7 cellular contexts compared by ENCODE assay signal in genomic region chr1:53206083-53206685, GRCh38. TPM values are rescaled to one million over a fixed set of nuclear protein-coding genes. Genes with fewer than 3 reads are reported as not detected.
DNase-seq lines count a peak whose midpoint lies in the region; TF ChIP-seq lines count a peak whose summit lies in the region.
"Not testable (repeated sequence)": the region's sequence is repeated elsewhere in the genome, so short reads cannot be mapped to it uniquely, and the experiment has no call there.

No MANE protein-coding gene starts in this region.

- H3K4me1 Mint-ChIP-seq in endothelial cell (ENCODE audit: unreplicated experiment), result not testable (repeated sequence)

- H3K4me3 Mint-ChIP-seq in endothelial cell (ENCODE audit: unreplicated experiment), result peak overlapping the region; percentile 66

- H3K9me3 Mint-ChIP-seq in endothelial cell (ENCODE audit: unreplicated experiment), result not testable (repeated sequence)

- H3K79me2 ChIP-seq in Karpas-422 (ENCODE audit: low read length), result peaks cover 18% of the 10 kb centered on the region

- H3K36me3 ChIP-seq in Karpas-422 (ENCODE audit: insufficient read depth, low read length), result peaks cover 87% of the 10 kb centered on the region
- H3K36me3 ChIP-seq in SJCRH30, result peaks cover 68% of the 10 kb centered on the region
- H3K36me3 ChIP-seq in adipocyte (ENCODE audit: control insufficient read depth, insufficient read depth, low read length, severe bottlenecking), result peaks cover 77% of the 10 kb centered on the region

- H3K4me1 ChIP-seq in Karpas-422 (ENCODE audit: low read length); SJCRH30: not testable (repeated sequence)
- H3K4me1 ChIP-seq in adipocyte (ENCODE audit: control insufficient read depth, insufficient read depth, low read length), result peaks cover 41% of the 10 kb centered on the region

- not testable (repeated sequence) for H3K27me3 Mint-ChIP-seq in endothelial cell (ENCODE audit: unreplicated experiment)

- DNase-seq in DMS 273 (lab: John Stamatoyannopoulos, UW; ENCODE audit: unreplicated experiment) (peak; percentile 35), Karpas-422 (peak; percentile 70), NCI-H69 (lab: John Stamatoyannopoulos, UW) (peak; percentile 4), SJCRH30 (peak; percentile 34 to 38)
- DNase-seq in adipocyte (ENCODE audit: low read depth); endothelial cell (ENCODE audit: low spot score): not testable (repeated sequence)
- peak; percentile 19 for DNase-seq in stimulated activated CD8-positive, alpha-beta memory T cell treated with anti-CD3 and anti-CD28 coated beads, Interleukin-4, amount 100 ng/mL, for 48 hours

- H3K27ac Mint-ChIP-seq in endothelial cell (ENCODE audit: unreplicated experiment), result not testable (repeated sequence)

- not testable (repeated sequence) for TF ChIP-seq CTCF in endothelial cell (IDR thresholded peaks at IDR 0.05; ENCODE audit: unreplicated experiment)

- H4K20me1 ChIP-seq in Karpas-422 (ENCODE audit: insufficient read depth, low read depth, low read length), result not testable (repeated sequence)

- not testable (repeated sequence) for H3K9me3 ChIP-seq in Karpas-422 (ENCODE audit: low read length); adipocyte (ENCODE audit: control insufficient read depth, low read length)
- H3K9me3 ChIP-seq in SJCRH30 (replicated peaks), result peaks cover 12% of the 10 kb centered on the region

- H3K4me2 ChIP-seq in Karpas-422 (ENCODE audit: low read depth, low read length, poor library complexity, severe bottlenecking), result not testable (repeated sequence)

- not testable (repeated sequence) for H3K27ac ChIP-seq in Karpas-422 (ENCODE audit: low read length); SJCRH30

- H3K9ac ChIP-seq in Karpas-422 (ENCODE audit: low read length), result not testable (repeated sequence)
- H3K9ac ChIP-seq in adipocyte (ENCODE audit: low read length), result peak overlapping the region; percentile 58

- not testable (repeated sequence) for H2AFZ ChIP-seq in Karpas-422 (ENCODE audit: low read length)

- peaks cover 67% of the 10 kb centered on the region for H3K36me3 Mint-ChIP-seq in endothelial cell (ENCODE audit: low read depth, unreplicated experiment)

- not testable (repeated sequence) for H3K4me3 ChIP-seq in Karpas-422 (ENCODE audit: low read length); SJCRH30; adipocyte (ENCODE audit: low read length)

- not testable (repeated sequence) for H3K9me2 ChIP-seq in Karpas-422 (replicated peaks; ENCODE audit: insufficient read depth, low read length)

- H3K27me3 ChIP-seq in Karpas-422 (ENCODE audit: low read length); SJCRH30; adipocyte (replicated peaks; ENCODE audit: control insufficient read depth, insufficient read depth, low read length): not testable (repeated sequence)

RNA-seq across cellular contexts. Expression of gene CPT2, which starts 9.6 kb away (rescaled TPM):
- 32.3 and 37.3 TPM in 2 replicates for total RNA-seq in Karpas-422 (2014; rRNA removed; shearing (Covaris generic); ENCODE audit: low replicate concordance)
- total RNA-seq in SJCRH30 (2014; rRNA removed; shearing (Covaris generic)), result 19.0 and 20.0 TPM in 2 replicates
- 17.6 TPM for total RNA-seq in endothelial cell (ENCODE audit: unreplicated experiment)

RNA-seq across cellular contexts. Expression of gene CZIB, which starts 14.2 kb away (rescaled TPM):
- total RNA-seq in Karpas-422 (2014; rRNA removed; shearing (Covaris generic); ENCODE audit: low replicate concordance), result 64.2 and 72.7 TPM in 2 replicates
- total RNA-seq in SJCRH30 (2014; rRNA removed; shearing (Covaris generic)), result 58.7 and 65.5 TPM in 2 replicates
- 65.0 TPM for total RNA-seq in endothelial cell (ENCODE audit: unreplicated experiment)

RNA-seq across cellular contexts. Expression of gene MAGOH, which starts 32.1 kb away (rescaled TPM):
- 67.1 and 76.4 TPM in 2 replicates for total RNA-seq in Karpas-422 (2014; rRNA removed; shearing (Covaris generic); ENCODE audit: low replicate concordance)
- total RNA-seq in SJCRH30 (2014; rRNA removed; shearing (Covaris generic)), result 119 and 121 TPM in 2 replicates
- 57.3 TPM for total RNA-seq in endothelial cell (ENCODE audit: unreplicated experiment)
